In the genomic region with DNA sequence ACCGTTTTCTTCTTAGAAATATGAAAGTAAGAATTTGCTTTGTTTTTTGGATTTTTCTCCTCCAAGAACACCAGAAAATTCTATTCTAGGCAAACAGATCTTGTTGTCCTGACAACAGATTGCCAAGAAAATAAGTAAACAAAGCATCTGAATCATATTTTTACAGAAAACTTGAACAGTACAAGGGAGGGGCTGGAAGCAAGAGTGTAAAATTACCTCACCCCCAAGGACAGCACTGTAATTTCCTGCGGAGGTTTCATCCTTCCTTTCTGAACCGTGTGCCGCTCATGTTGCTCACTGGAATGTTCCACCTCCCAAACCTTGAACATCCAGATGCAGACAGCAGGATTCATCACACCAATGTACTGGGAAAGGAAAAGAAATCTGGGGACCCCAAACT, we compare ENCODE assay signal across 14 cellular contexts.
"Had no signal": no experiment of that assay in that cellular context is flagged by ENCODE, and none has a peak within 500 bp of the region (broad histone marks: within the 10 kb centered on the region; RNA-seq: fewer than 3 reads in every experiment).

No MANE protein-coding gene starts in this region.

- H3K4me3 Mint-ChIP-seq: activated naive CD4-positive, alpha-beta T cell treated with anti-CD3 and anti-CD28 coated beads, Interleukin-2, amount 10 ng/mL, durations not matched to agents 7 days and 5 days; endodermal cell; natural killer cell treated with Interleukin-12 subunit alpha and Interleukin-12 subunit beta and Interleukin-15 and Interleukin-18, amount 100 ng/mL, for 72 hours; stimulated activated naive CD8-positive, alpha-beta T cell treated with anti-CD3 and anti-CD28 coated beads, Interleukin-15, Interleukin-2, amounts not matched to agents 100 ng/mL and 50 ng/mL, for 24 hours; T-helper 1 cell treated with Interleukin-12 subunit alpha and Interleukin-12 subunit beta and Interleukin-4 antibody, amounts not matched to agents 30 μg/mL and 1 μg/mL, for 36 hours; WTC11 had no signal

- H3K9me3 Mint-ChIP-seq: activated naive CD4-positive, alpha-beta T cell treated with anti-CD3 and anti-CD28 coated beads, Interleukin-2, amount 10 ng/mL, durations not matched to agents 7 days and 5 days; endodermal cell; natural killer cell treated with Interleukin-12 subunit alpha and Interleukin-12 subunit beta and Interleukin-15 and Interleukin-18, amount 100 ng/mL, for 72 hours; stimulated activated naive CD8-positive, alpha-beta T cell treated with anti-CD3 and anti-CD28 coated beads, Interleukin-15, Interleukin-2, amounts not matched to agents 100 ng/mL and 50 ng/mL, for 24 hours; T-helper 1 cell treated with Interleukin-12 subunit alpha and Interleukin-12 subunit beta and Interleukin-4 antibody, amounts not matched to agents 30 μg/mL and 1 μg/mL, for 36 hours; WTC11 had no signal

- H3K27me3 Mint-ChIP-seq: natural killer cell treated with Interleukin-12 subunit alpha and Interleukin-12 subunit beta and Interleukin-15 and Interleukin-18, amount 100 ng/mL, for 72 hours; stimulated activated naive CD8-positive, alpha-beta T cell treated with anti-CD3 and anti-CD28 coated beads, Interleukin-15, Interleukin-2, amounts not matched to agents 100 ng/mL and 50 ng/mL, for 24 hours had no signal

- H3K27ac Mint-ChIP-seq: activated naive CD4-positive, alpha-beta T cell treated with anti-CD3 and anti-CD28 coated beads, Interleukin-2, amount 10 ng/mL, durations not matched to agents 7 days and 5 days; endodermal cell; natural killer cell treated with Interleukin-12 subunit alpha and Interleukin-12 subunit beta and Interleukin-15 and Interleukin-18, amount 100 ng/mL, for 72 hours; stimulated activated naive CD8-positive, alpha-beta T cell treated with anti-CD3 and anti-CD28 coated beads, Interleukin-15, Interleukin-2, amounts not matched to agents 100 ng/mL and 50 ng/mL, for 24 hours; T-helper 1 cell treated with Interleukin-12 subunit alpha and Interleukin-12 subunit beta and Interleukin-4 antibody, amounts not matched to agents 30 μg/mL and 1 μg/mL, for 36 hours; WTC11 had no signal

- H3K4me3 ChIP-seq: adrenal gland, body of pancreas, testis had no signal

- H3K4me1 Mint-ChIP-seq: endodermal cell had no signal

- H3K36me3 Mint-ChIP-seq: activated naive CD4-positive, alpha-beta T cell treated with anti-CD3 and anti-CD28 coated beads, Interleukin-2, amount 10 ng/mL, durations not matched to agents 7 days and 5 days; natural killer cell treated with Interleukin-12 subunit alpha and Interleukin-12 subunit beta and Interleukin-15 and Interleukin-18, amount 100 ng/mL, for 72 hours; WTC11 had no signal

- H3K4me1 ChIP-seq: foreskin keratinocyte had no signal

- DNase-seq: activated CD4-positive, alpha-beta T cell treated with anti-CD3 and anti-CD28 coated beads for 48 hours; activated naive CD4-positive, alpha-beta T cell treated with anti-CD3 and anti-CD28 coated beads, Interleukin-2, amount 10 ng/mL, durations not matched to agents 7 days and 5 days; body of pancreas; foreskin keratinocyte; mammary epithelial cell; stimulated activated CD4-positive, alpha-beta T cell treated with anti-CD3 and anti-CD28 coated beads, Interleukin-4, amount 100 ng/mL, for 1 hour; stimulated activated CD8-positive, alpha-beta memory T cell treated with anti-CD3 and anti-CD28 coated beads, Interleukin-4, amount 100 ng/mL, for 48 hours; testis had no signal

- H3K27ac ChIP-seq: adrenal gland, body of pancreas, foreskin keratinocyte had no signal

- H3K9me3 ChIP-seq: adrenal gland, body of pancreas, testis had no signal

- ATAC-seq: body of pancreas; foreskin keratinocyte; natural killer cell treated with Interleukin-12 subunit alpha and Interleukin-12 subunit beta and Interleukin-15 and Interleukin-18, amount 100 ng/mL, for 72 hours; WTC11 had no signal

- H3K36me3 ChIP-seq: adrenal gland had no signal

- H3K27me3 ChIP-seq: adrenal gland, body of pancreas, foreskin keratinocyte, testis had no signal
